36 cellular contexts compared by ENCODE assay signal in the genomic region with DNA sequence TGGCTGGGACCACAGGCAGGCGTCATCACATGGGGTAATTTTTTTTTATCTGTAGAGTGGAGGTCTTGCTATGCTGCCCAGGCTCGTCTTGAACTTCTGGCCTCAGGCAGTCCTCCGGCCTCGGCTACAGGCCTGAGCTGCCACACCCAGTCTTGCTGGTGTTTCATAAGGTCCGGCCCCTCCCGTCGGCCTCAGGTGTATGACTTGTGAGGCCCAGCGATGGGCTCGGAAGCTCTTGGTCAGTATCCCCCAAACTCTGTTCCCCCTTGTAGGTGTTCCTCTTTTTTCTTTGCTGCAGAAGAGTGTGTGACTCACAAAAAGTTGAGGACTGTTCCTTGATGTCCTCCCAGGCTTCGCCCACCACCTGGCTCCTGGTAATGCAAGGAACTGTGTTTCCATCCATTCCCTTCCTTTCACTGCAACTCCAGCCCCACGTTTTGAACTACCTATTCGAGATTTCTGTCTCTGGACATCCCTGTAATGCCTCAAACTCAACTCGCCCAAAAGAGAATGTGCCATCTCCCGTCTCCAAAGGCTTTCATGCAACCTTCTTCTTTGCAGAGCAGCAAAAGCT. TPM values are rescaled to one million over a fixed set of nuclear protein-coding genes. Genes with fewer than 3 reads are reported as not detected.
DNase-seq lines count a peak whose midpoint lies in the region; ATAC-seq and TF ChIP-seq lines count a peak whose summit lies in the region.
"Had no signal": no experiment of that assay in that cellular context is flagged by ENCODE, and none has a peak within 500 bp of the region (broad histone marks: within the 10 kb centered on the region; RNA-seq: fewer than 3 reads in every experiment).

No MANE protein-coding gene starts in this region.

- H3K27ac Mint-ChIP-seq in MCF 10A (ENCODE audit: low read depth, unreplicated experiment) (peak overlapping the region; percentile 25), endothelial cell (ENCODE audit: unreplicated experiment) (no peak overlapping the region)
- H3K27ac Mint-ChIP-seq in stimulated activated memory B cell treated with anti-CD40 and anti-IgM and Interleukin-4, amounts not matched to agents 10 μg/mL and 1 μg/mL and 100 μg/mL, for 72 hours = peak overlapping the region; percentile 75
- H3K27ac Mint-ChIP-seq: activated naive CD8-positive, alpha-beta T cell treated with anti-CD3 and anti-CD28 coated beads for 36 hours; mesothelial cell of epicardium had no signal

- H2AFZ ChIP-seq in mammary epithelial cell (ENCODE audit: low read depth, low read length) = no peak overlapping the region

- TF ChIP-seq EP300 in suprapubic skin (IDR thresholded peaks at IDR 0.05) = no peak

- in situ Hi-C loops in mammary epithelial cell (cut with MboI; ENCODE audit: low sequenced_read_pairs in 2 of 2) = no loop called here

- 77% methylated on average over 14 of the region's 14 CpGs for WGBS in mammary epithelial cell (ENCODE audit: low coverage, missing lambda C conversion rate)
- 70% methylated on average over 12 of the region's 14 CpGs for WGBS in suprapubic skin

- H3K27ac ChIP-seq in mammary epithelial cell (ENCODE audit: insufficient read depth, low read depth, low read length) = no peak overlapping the region
- H3K27ac ChIP-seq in RWPE1 = peak overlapping the region; percentile 44
- no peak overlapping the region for H3K27ac ChIP-seq in suprapubic skin
- H3K27ac ChIP-seq: A549, colonic mucosa had no signal

- no peak for TF ChIP-seq POLR2A in suprapubic skin (IDR thresholded peaks at IDR 0.05)

- no peaks in the 10 kb centered on the region for H3K27me3 ChIP-seq in mammary epithelial cell (ENCODE audit: insufficient read depth, low read length)
- H3K27me3 ChIP-seq in suprapubic skin = no peaks in the 10 kb centered on the region
- H3K27me3 ChIP-seq: colonic mucosa, ovary, stomach, tibial nerve had no signal

- ATAC-seq in stimulated activated memory B cell treated with anti-CD40 and anti-IgM and Interleukin-4, amounts not matched to agents 10 μg/mL and 1 μg/mL and 100 μg/mL, for 72 hours = no peak
- ATAC-seq in sciatic nerve = no peak
- ATAC-seq: A549, natural killer cell had no signal

- DNase-seq in MCF 10A (ENCODE audit: unreplicated experiment) (no peak), mammary epithelial cell (no peak), RWPE1 (ENCODE audit: low spot score) (no peak), endothelial cell (ENCODE audit: low spot score) (no peak), suprapubic skin (ENCODE audit: low spot score in 2 of 2) (no peak), sciatic nerve (ENCODE audit: low spot score) (no peak), occipital lobe (lab: John Stamatoyannopoulos, UW) (no peak)
- DNase-seq: activated CD4-positive, alpha-beta T cell treated with anti-CD3 and anti-CD28 coated beads for 48 hours; activated gamma-delta T cell; activated naive CD8-positive, alpha-beta T cell treated with anti-CD3 and anti-CD28 coated beads for 36 hours; AML-193; aorta; colonic mucosa; glutamatergic neuron; H7; islet precursor cell; KBM-7; MM.1S; natural killer cell; NCI-H1417; NCI-H2029; NCI-H524 treated with DMSO at 0.1 percent for 48 hours; OCI-M1; SK-N-SH; stomach had no signal

- TF ChIP-seq CTCF in MCF 10A (IDR thresholded peaks at IDR 0.05; ENCODE audit: unreplicated experiment) (no peak), mammary epithelial cell (conservative IDR thresholded peaks at IDR 0.05 in 1 of 2, IDR thresholded peaks at IDR 0.05 in 1 of 2; ENCODE audit: extremely low read depth in 1 of 2, insufficient read depth in 1 of 2, low read depth in 1 of 2, low read length in 2 of 2) (no peak), RWPE1 (conservative IDR thresholded peaks at IDR 0.05; ENCODE audit: low read depth) (no peak), endothelial cell (IDR thresholded peaks at IDR 0.05; ENCODE audit: unreplicated experiment) (no peak), suprapubic skin (IDR thresholded peaks at IDR 0.05) (no peak)

- H3K36me3 ChIP-seq in mammary epithelial cell (ENCODE audit: insufficient read depth, low read length) = peaks cover 12% of the 10 kb centered on the region
- H3K36me3 ChIP-seq in suprapubic skin = peaks cover 80% of the 10 kb centered on the region
- H3K36me3 ChIP-seq: ovary had no signal

- no peak overlapping the region for H3K9ac ChIP-seq in mammary epithelial cell (ENCODE audit: insufficient read depth, low read length)
- H3K9ac ChIP-seq: SK-N-SH had no signal

- CTCF ChIA-PET in MCF 10A (lab: Yijun Ruan, JAX) = interaction anchor here (0.6 to 1.4 kb wide), 6 partner anchors 79 to 610 kb away, joined by 3 to 5 read pairs (median 4); no protein-coding TSS in a partner anchor
- CTCF ChIA-PET in mammary epithelial cell (lab: Charles Lee; ENCODE audit: low non-redundant PET) = no interaction called here
- CTCF ChIA-PET in RWPE1 (lab: Yijun Ruan, JAX) = interaction anchor here (0.7 kb wide), 1 partner anchor 426 kb away, joined by 3 read pairs; no protein-coding TSS in a partner anchor

- H3K9me3 Mint-ChIP-seq in MCF 10A (ENCODE audit: unreplicated experiment) (no peaks in the 10 kb centered on the region), endothelial cell (ENCODE audit: unreplicated experiment) (no peaks in the 10 kb centered on the region)
- no peaks in the 10 kb centered on the region for H3K9me3 Mint-ChIP-seq in stimulated activated memory B cell treated with anti-CD40 and anti-IgM and Interleukin-4, amounts not matched to agents 10 μg/mL and 1 μg/mL and 100 μg/mL, for 72 hours
- H3K9me3 Mint-ChIP-seq: activated naive CD8-positive, alpha-beta T cell treated with anti-CD3 and anti-CD28 coated beads for 36 hours; mesothelial cell of epicardium; natural killer cell had no signal

- H3K9me3 ChIP-seq in mammary epithelial cell (replicated peaks; ENCODE audit: insufficient read depth, low read length) (no peaks in the 10 kb centered on the region), suprapubic skin (no peaks in the 10 kb centered on the region)
- H3K9me3 ChIP-seq: A549, colonic mucosa, ovary, SK-N-SH, stomach, tibial nerve had no signal

- no peaks in the 10 kb centered on the region for H4K20me1 ChIP-seq in mammary epithelial cell (ENCODE audit: insufficient read depth, low read length)

- H3K27me3 Mint-ChIP-seq in MCF 10A (ENCODE audit: insufficient read depth, unreplicated experiment) (no peaks in the 10 kb centered on the region), endothelial cell (ENCODE audit: unreplicated experiment) (peaks cover 13% of the 10 kb centered on the region)
- H3K27me3 Mint-ChIP-seq in stimulated activated memory B cell treated with anti-CD40 and anti-IgM and Interleukin-4, amounts not matched to agents 10 μg/mL and 1 μg/mL and 100 μg/mL, for 72 hours = no peaks in the 10 kb centered on the region
- H3K27me3 Mint-ChIP-seq: activated naive CD8-positive, alpha-beta T cell treated with anti-CD3 and anti-CD28 coated beads for 36 hours had no signal

- no peak overlapping the region for H3K4me3 ChIP-seq in mammary epithelial cell (replicated peaks in 1 of 3; ENCODE audit: insufficient read depth in 1 of 3, low read depth in 2 of 3, low read length in 3 of 3)
- no peak overlapping the region for H3K4me3 ChIP-seq in suprapubic skin
- H3K4me3 ChIP-seq: A549, colonic mucosa, ovary, skin epidermis, stomach, tibial nerve had no signal

- POLR2A ChIA-PET in MCF 10A (lab: Yijun Ruan, JAX) (no interaction called here), RWPE1 (lab: Yijun Ruan, JAX; ENCODE audit: low non-redundant PET) (no interaction called here)

- peaks cover 5% of the 10 kb centered on the region for H3K4me1 Mint-ChIP-seq in MCF 10A (ENCODE audit: insufficient read depth, unreplicated experiment)
- H3K4me1 Mint-ChIP-seq in endothelial cell (ENCODE audit: unreplicated experiment) = peaks cover 9% of the 10 kb centered on the region
- peaks cover 52% of the 10 kb centered on the region for H3K4me1 Mint-ChIP-seq in stimulated activated memory B cell treated with anti-CD40 and anti-IgM and Interleukin-4, amounts not matched to agents 10 μg/mL and 1 μg/mL and 100 μg/mL, for 72 hours

- BruUV-seq in MCF 10A (replicated peaks; lab: Mats Ljungman, UMichigan) (no TSS peak), mammary epithelial cell (replicated peaks; lab: Mats Ljungman, UMichigan) (no TSS peak)

- dilution Hi-C loops in mammary epithelial cell (cut with HindIII; ENCODE audit: low sequenced_read_pairs) = no loop called here

- intact Hi-C loops in MCF 10A (cut with micrococcal nuclease) (no loop called here), mammary epithelial cell (cut with micrococcal nuclease) (no loop called here), sciatic nerve (cut with DNase I) (no loop called here)

- H3K79me2 ChIP-seq in mammary epithelial cell (ENCODE audit: insufficient read depth, low read length) = peaks cover 18% of the 10 kb centered on the region

- H3K4me2 ChIP-seq in mammary epithelial cell (ENCODE audit: insufficient read depth, low read depth, low read length) = no peak overlapping the region
- H3K4me2 ChIP-seq: A549, SK-N-SH had no signal

- H3K4me1 ChIP-seq in mammary epithelial cell (ENCODE audit: insufficient read depth, low read length) (peaks cover 8% of the 10 kb centered on the region), suprapubic skin (peaks cover 24% of the 10 kb centered on the region)

- H3K36me3 Mint-ChIP-seq in MCF 10A (ENCODE audit: insufficient read depth, unreplicated experiment) (peaks cover 83% of the 10 kb centered on the region), endothelial cell (ENCODE audit: low read depth, unreplicated experiment) (peaks cover 48% of the 10 kb centered on the region)
- peaks cover 68% of the 10 kb centered on the region for H3K36me3 Mint-ChIP-seq in stimulated activated memory B cell treated with anti-CD40 and anti-IgM and Interleukin-4, amounts not matched to agents 10 μg/mL and 1 μg/mL and 100 μg/mL, for 72 hours

- H3K4me3 Mint-ChIP-seq in MCF 10A (ENCODE audit: unreplicated experiment) (no peak overlapping the region), endothelial cell (ENCODE audit: unreplicated experiment) (peak overlapping the region; percentile 53)
- no peak overlapping the region for H3K4me3 Mint-ChIP-seq in stimulated activated memory B cell treated with anti-CD40 and anti-IgM and Interleukin-4, amounts not matched to agents 10 μg/mL and 1 μg/mL and 100 μg/mL, for 72 hours
- H3K4me3 Mint-ChIP-seq: activated naive CD8-positive, alpha-beta T cell treated with anti-CD3 and anti-CD28 coated beads for 36 hours; mesothelial cell of epicardium had no signal

RNA-seq across cellular contexts. Expression of a gene that starts 5.0 kb away (rescaled TPM):
- total RNA-seq in MCF 10A (2022) = 81.6 and 95.7 TPM in 2 replicates
- total RNA-seq in mammary epithelial cell = 10 to 100 TPM; 65.7 to 82.1 TPM
- polyA plus RNA-seq in mammary epithelial cell = 73.9 TPM
- polyA minus RNA-seq in mammary epithelial cell = 54.0 TPM
- total RNA-seq in endothelial cell (ENCODE audit: unreplicated experiment) = 92.2 TPM
- total RNA-seq in suprapubic skin = 100 to 1,000 TPM; 111 to 178 (median 122) TPM
- total RNA-seq in sciatic nerve = 137 TPM
- 36.0 TPM for total RNA-seq in occipital lobe

RNA-seq across cellular contexts. Expression of a gene that starts 8.6 kb away (rescaled TPM):
- not detected in 2 replicates for total RNA-seq in MCF 10A (2022)
- total RNA-seq in mammary epithelial cell = under 1 TPM in 1 of 2 donors, not detected in 1; 0.54 TPM
- not detected for polyA plus RNA-seq in mammary epithelial cell
- polyA minus RNA-seq in mammary epithelial cell = not detected
- total RNA-seq in endothelial cell (ENCODE audit: unreplicated experiment) = 0.74 TPM
- 1 to 10 TPM in 2 of 4 donors, not detected in 2; 1.4 to 1.5 TPM for total RNA-seq in suprapubic skin
- 8.9 TPM for total RNA-seq in sciatic nerve
- not detected for total RNA-seq in occipital lobe
- total RNA-seq: bronchial epithelial cell, colonic mucosa, H7, lower leg skin had no signal
- polyA plus RNA-seq: A549, aorta, SK-N-SH had no signal

RNA-seq across cellular contexts. Expression of a gene that starts 18.2 kb away (rescaled TPM):
- total RNA-seq in MCF 10A (2022) = not detected in 2 replicates
- not detected for total RNA-seq in mammary epithelial cell
- polyA plus RNA-seq in mammary epithelial cell = not detected
- polyA minus RNA-seq in mammary epithelial cell = not detected
- not detected for total RNA-seq in endothelial cell (ENCODE audit: unreplicated experiment)
- not detected for total RNA-seq in suprapubic skin
- total RNA-seq in sciatic nerve = 82.2 TPM
- total RNA-seq in occipital lobe = 0.47 TPM
- total RNA-seq: activated CD8-positive, alpha-beta memory T cell treated with anti-CD3 and anti-CD28 coated beads for 36 hours; bronchial epithelial cell; colonic mucosa; natural killer cell had no signal
- polyA plus RNA-seq: A549, aorta, esophagus, SK-N-SH had no signal

RNA-seq across cellular contexts. Expression of a gene that starts 25.0 kb away (rescaled TPM):
- total RNA-seq in MCF 10A (2022) (60.6 and 64.1 TPM in 2 replicates), mammary epithelial cell (100 to 1,000 TPM in 1 of 2 donors, 10 to 100 TPM in 1; 91.5 to 166 TPM), endothelial cell (ENCODE audit: unreplicated experiment) (35.9 TPM), suprapubic skin (100 to 1,000 TPM in 1 of 4 donors, 10 to 100 TPM in 3; 67.4 to 105 (median 80.8) TPM), sciatic nerve (9.3 TPM), occipital lobe (3.1 TPM)
- 133 TPM for polyA plus RNA-seq in mammary epithelial cell
- 97.9 TPM for polyA minus RNA-seq in mammary epithelial cell

RNA-seq across cellular contexts. Expression of a gene that starts 45.2 kb away (rescaled TPM):
- total RNA-seq in MCF 10A (2022) = not detected in 2 replicates
- not detected for total RNA-seq in mammary epithelial cell
- not detected for polyA plus RNA-seq in mammary epithelial cell
- not detected for polyA minus RNA-seq in mammary epithelial cell
- not detected for total RNA-seq in endothelial cell (ENCODE audit: unreplicated experiment)
- total RNA-seq in suprapubic skin = not detected
- 0.31 TPM for total RNA-seq in sciatic nerve
- total RNA-seq in occipital lobe = not detected
- total RNA-seq: activated CD8-positive, alpha-beta memory T cell treated with anti-CD3 and anti-CD28 coated beads for 36 hours; activated naive CD8-positive, alpha-beta T cell treated with anti-CD3 and anti-CD28 coated beads for 36 hours; aorta; bronchial epithelial cell; colonic mucosa; H7; lower leg skin; mesothelial cell of epicardium; natural killer cell; ovary; stomach; T-helper 2 cell treated with Interferon-gamma antibody and Interleukin-4, amounts not matched to agents 100 ng/mL and 5 ng/mL, for 36 hours; tibial nerve had no signal
- polyA plus RNA-seq: A549, aorta, SK-N-SH had no signal

Comparison
In these comparisons a context has a peak if more than half of its experiments do, and no peak if none do; other contexts are left out.
1. RNA of a gene that starts 18.2 kb away (total RNA-seq): 82.2 TPM in sciatic nerve (single experiment); 0.47 TPM in occipital lobe (single experiment), not detected in MCF 10A, not detected in mammary epithelial cell, not detected in endothelial cell (single experiment) and not detected in suprapubic skin; every median in the first group is over 10 times any median in the second.